In the genomic region with DNA sequence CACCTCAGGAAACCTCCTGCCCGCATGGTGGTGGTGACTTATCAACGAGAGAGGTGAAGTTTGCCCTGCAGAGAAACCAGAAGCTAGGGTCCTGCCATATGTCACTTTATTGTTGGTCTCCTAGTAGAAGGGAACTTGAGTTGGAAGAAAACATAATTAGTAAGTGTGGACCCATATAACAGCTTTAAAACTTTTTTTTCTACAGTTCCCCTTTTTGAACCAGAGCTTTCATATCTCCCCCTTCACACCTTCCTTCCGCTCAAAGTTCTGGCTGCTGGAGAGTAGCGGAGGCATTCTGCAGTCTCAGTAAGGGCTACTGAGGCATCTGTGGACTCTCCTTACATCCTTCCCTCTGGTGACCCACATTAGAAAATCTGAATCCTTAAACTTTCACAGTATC, we compare ENCODE assay signal across 18 cellular contexts. TPM values are rescaled to one million over a fixed set of nuclear protein-coding genes. Genes with fewer than 3 reads are reported as not detected.
DNase-seq lines count a peak whose midpoint lies in the region; ATAC-seq, FAIRE-seq and TF ChIP-seq lines count a peak whose summit lies in the region.
"Had no signal": no experiment of that assay in that cellular context is flagged by ENCODE, and none has a peak within 500 bp of the region (broad histone marks: within the 10 kb centered on the region; RNA-seq: fewer than 3 reads in every experiment).

No MANE protein-coding gene starts in this region.

- no peaks in the 10 kb centered on the region for H3K36me3 ChIP-seq in psoas muscle (ENCODE audit: insufficient read depth in 1 of 2, low read depth in 1 of 2)

- WGBS in psoas muscle, 3 donors = 86 to 94% (median 92%) methylated on average over 4 of the region's 4 CpGs

- TF ChIP-seq POLR2A in GM12891 (IDR thresholded peaks at IDR 0.05; ENCODE audit: low read depth, low read length) = no peak

- H3K4me3 ChIP-seq in dorsolateral prefrontal cortex (peak overlapping the region in 2 of 59 donors; percentile 33 to 48), psoas muscle (no peak overlapping the region)
- H3K4me3 ChIP-seq: PC-9 had no signal

- DNase-seq in GM12891 (ENCODE audit: insufficient read length, low spot score) = no peak
- DNase-seq in NOMO-1 treated with dmso at 0.1 percent for 144 hours (lab: John Stamatoyannopoulos, UW; ENCODE audit: unreplicated experiment) = peak; percentile 8
- no peak for DNase-seq in dorsolateral prefrontal cortex
- no peak for DNase-seq in psoas muscle
- DNase-seq in NK-92 (lab: John Stamatoyannopoulos, UW; ENCODE audit: unreplicated experiment) = no peak
- no peak for DNase-seq in NCI-H1417 treated with DMSO at 0.1 percent for 48 hours (lab: John Stamatoyannopoulos, UW)
- DNase-seq in NCI-H774 (lab: John Stamatoyannopoulos, UW) = no peak
- DNase-seq in activated CD4-positive, alpha-beta T cell treated with anti-CD3 and anti-CD28 coated beads, Interleukin-2, amount 50 U/mL, for 1 hour = no peak
- DNase-seq: activated B cell treated with CpG ODN at 0.5 μM for 24 hours; activated effector memory CD4-positive, alpha-beta T cell treated with anti-CD3 and anti-CD28 coated beads, Interleukin-2, amount 50 U/mL, for 16 hours; aorta; NCI-H1694; PC-9; stimulated activated CD4-positive, alpha-beta T cell treated with anti-CD3 and anti-CD28 coated beads, Interleukin-15, amount 100 ng/mL, for 24 hours had no signal

- no peak for FAIRE-seq in GM12891 (lab: Jason Lieb, UNC)
- FAIRE-seq: G401.6, keratinocyte had no signal

- TF ChIP-seq CTCF in dorsolateral prefrontal cortex (IDR thresholded peaks at IDR 0.05 in 54 of 56, conservative IDR thresholded peaks at IDR 0.05 in 2 of 56; ENCODE audit: low read depth in 1 of 56, partially characterized antibody in 56 of 56) (no peak), psoas muscle (IDR thresholded peaks at IDR 0.05) (no peak)

- intact Hi-C loops in dorsolateral prefrontal cortex (cut with DNase I) = loop anchor here in 1 of 2 donors (5.0 kb wide), 1 partner anchor 45 kb away; no protein-coding TSS in a partner anchor
- intact Hi-C loops in psoas muscle (cut with DNase I) = loop anchor here in 1 of 2 donors (5.0 kb wide), 1 partner anchor 90 kb away; a partner anchor contains a TSS

- H3K27ac ChIP-seq in dorsolateral prefrontal cortex = peak overlapping the region; percentile 49 to 98 (median 92)
- peak overlapping the region; percentile 76 for H3K27ac ChIP-seq in psoas muscle
- H3K27ac ChIP-seq: HL-60, KMS-11, PC-9 had no signal

- no peaks in the 10 kb centered on the region for H3K27me3 ChIP-seq in dorsolateral prefrontal cortex
- no peaks in the 10 kb centered on the region for H3K27me3 ChIP-seq in psoas muscle (ENCODE audit: insufficient read depth in 3 of 3, low read length in 2 of 3)

- no peak for ATAC-seq in psoas muscle

- H3K9me3 ChIP-seq in psoas muscle = no peaks in the 10 kb centered on the region

- peaks cover 30% of the 10 kb centered on the region for H3K4me1 ChIP-seq in psoas muscle

TF ChIP-seq in GM12891, 5 proteins besides CTCF, POLR2A, EP300 and RAD21:
- TF ChIP-seq POLR2AphosphoS5 (IDR thresholded peaks at IDR 0.05; ENCODE audit: low read depth, low read length) (no peak), PAX5 (IDR thresholded peaks at IDR 0.05; ENCODE audit: insufficient read depth, low read length, severe bottlenecking) (no peak), POU2F2 (IDR thresholded peaks at IDR 0.05; ENCODE audit: low read depth, low read length) (no peak), SPI1 (IDR thresholded peaks at IDR 0.05; ENCODE audit: low read depth, low read length) (peak; percentile 85), TAF1 (IDR thresholded peaks at IDR 0.05; ENCODE audit: low read depth, low read length) (no peak)

RNA-seq across cellular contexts. Expression of a gene that starts 48.9 kb away (rescaled TPM):
- polyA plus RNA-seq in GM12891 (2012; ENCODE audit: low read depth, missing spikeins) = 12.1 TPM
- total RNA-seq in dorsolateral prefrontal cortex (100 to 1,000 TPM in 34 of 120 experiments, 10 to 100 TPM in 86; 68.2 to 158 (median 93.1) TPM), psoas muscle (100 to 1,000 TPM in 3 of 4 donors, 10 to 100 TPM in 1; 74.1 to 427 (median 339) TPM)
- 100 to 1,000 TPM; 221 to 393 (median 338) TPM for polyA plus RNA-seq in psoas muscle
